ENCODE assay signal across 9 cellular contexts in genomic region chr18:903703-904102, GRCh38. TPM values are rescaled to one million over a fixed set of nuclear protein-coding genes. Genes with fewer than 3 reads are reported as not detected.
DNase-seq lines count a peak whose midpoint lies in the region; ATAC-seq and TF ChIP-seq lines count a peak whose summit lies in the region.
"Had no signal": no experiment of that assay in that cellular context is flagged by ENCODE, and none has a peak within 500 bp of the region (broad histone marks: within the 10 kb centered on the region; RNA-seq: fewer than 3 reads in every experiment).

No MANE protein-coding gene starts in this region.

- TF ChIP-seq CTCF in glutamatergic neuron (IDR thresholded peaks at IDR 0.05; ENCODE audit: partially characterized antibody, unreplicated experiment) (no peak), gastroesophageal sphincter (IDR thresholded peaks at IDR 0.05) (no peak)

- no peaks in the 10 kb centered on the region for H3K36me3 ChIP-seq in gastroesophageal sphincter

- no peak for TF ChIP-seq POLR2A in gastroesophageal sphincter (IDR thresholded peaks at IDR 0.05)

- H3K27me3 Mint-ChIP-seq in glutamatergic neuron (ENCODE audit: unreplicated experiment): peaks cover 23% of the 10 kb centered on the region

- peaks cover 97% of the 10 kb centered on the region for H3K27me3 ChIP-seq in gastroesophageal sphincter

- no peak overlapping the region for H3K27ac ChIP-seq in gastroesophageal sphincter

- peak; percentile 24 for DNase-seq in Ammon's horn (ENCODE audit: low spot score)
- DNase-seq in Jurkat, Clone E6-1 (ENCODE audit: low read depth, low spot score): peak; percentile 71
- DNase-seq in activated CD4-positive, alpha-beta T cell treated with anti-CD3 and anti-CD28 coated beads, Interleukin-2, amount 50 U/mL, for 1 hour: peak; percentile 28
- DNase-seq in glutamatergic neuron: peak; percentile 43
- peak in 3 of 4 experiments; percentile 7 to 22 (median 21) for DNase-seq in stimulated activated CD4-positive, alpha-beta T cell treated with anti-CD3 and anti-CD28 coated beads, Interleukin-1b, Interleukin-23, amount 100 ng/mL, for 24 hours (ENCODE audit: low read depth in 4 of 4, low spot score in 1 of 4)
- DNase-seq in GF-D8 (lab: John Stamatoyannopoulos, UW): no peak
- no peak for DNase-seq in OCI-M2 (lab: John Stamatoyannopoulos, UW; ENCODE audit: unreplicated experiment)

- peak overlapping the region; percentile 54 for H3K4me3 Mint-ChIP-seq in glutamatergic neuron (ENCODE audit: unreplicated experiment)

- WGBS in gastroesophageal sphincter (ENCODE audit: low coverage in 1 of 2), 2 donors: 5 to 7% methylated on average over 9 of the region's 11 CpGs

- H3K27ac Mint-ChIP-seq in glutamatergic neuron (ENCODE audit: unreplicated experiment): no peak overlapping the region

- H3K4me3 ChIP-seq in Jurkat, Clone E6-1 (ENCODE audit: low read length): no peak overlapping the region
- no peak overlapping the region for H3K4me3 ChIP-seq in gastroesophageal sphincter

- H3K9me3 ChIP-seq in gastroesophageal sphincter: no peaks in the 10 kb centered on the region

- H3K36me3 Mint-ChIP-seq in glutamatergic neuron (ENCODE audit: unreplicated experiment): no peaks in the 10 kb centered on the region

- H3K4me1 Mint-ChIP-seq in glutamatergic neuron (ENCODE audit: low read depth, unreplicated experiment): peaks cover 11% of the 10 kb centered on the region

- ATAC-seq in gastroesophageal sphincter: no peak

- peaks cover 0 to 45% (median 21%) of the 10 kb centered on the region in 3 donors for H3K4me1 ChIP-seq in gastroesophageal sphincter

- TF ChIP-seq EP300 in gastroesophageal sphincter (IDR thresholded peaks at IDR 0.05): no peak

- H3K9me3 Mint-ChIP-seq in glutamatergic neuron (ENCODE audit: unreplicated experiment): peaks cover 7% of the 10 kb centered on the region

RNA-seq across cellular contexts. Expression of gene ADCYAP1, which starts 1.0 kb away (rescaled TPM):
- polyA plus RNA-seq in Jurkat, Clone E6-1 (2012; ENCODE audit: insufficient read depth, insufficient read length): 41.6 TPM
- total RNA-seq in glutamatergic neuron (ENCODE audit: unreplicated experiment) (16.9 TPM), gastroesophageal sphincter (1 to 10 TPM in 1 of 4 donors, under 1 TPM in 2, not detected in 1; 0.39 to 2.3 (median 0.67) TPM)
- total RNA-seq: activated CD8-positive, alpha-beta memory T cell treated with anti-CD3 and anti-CD28 coated beads for 36 hours had no signal

Comparison
In these comparisons a context has a peak if more than half of its experiments do, and no peak if none do; other contexts are left out.
1. DNase-seq: peak in Ammon's horn (single experiment), Jurkat, Clone E6-1 (single experiment), activated CD4-positive, alpha-beta T cell treated with anti-CD3 and anti-CD28 coated beads, Interleukin-2, amount 50 U/mL, for 1 hour (single experiment), glutamatergic neuron (single experiment) and stimulated activated CD4-positive, alpha-beta T cell treated with anti-CD3 and anti-CD28 coated beads, Interleukin-1b, Interleukin-23, amount 100 ng/mL, for 24 hours (3 of 4); none in GF-D8 (single experiment) and OCI-M2 (single experiment).